ENCODE assay signal across 1 cellular context in the genomic region with DNA sequence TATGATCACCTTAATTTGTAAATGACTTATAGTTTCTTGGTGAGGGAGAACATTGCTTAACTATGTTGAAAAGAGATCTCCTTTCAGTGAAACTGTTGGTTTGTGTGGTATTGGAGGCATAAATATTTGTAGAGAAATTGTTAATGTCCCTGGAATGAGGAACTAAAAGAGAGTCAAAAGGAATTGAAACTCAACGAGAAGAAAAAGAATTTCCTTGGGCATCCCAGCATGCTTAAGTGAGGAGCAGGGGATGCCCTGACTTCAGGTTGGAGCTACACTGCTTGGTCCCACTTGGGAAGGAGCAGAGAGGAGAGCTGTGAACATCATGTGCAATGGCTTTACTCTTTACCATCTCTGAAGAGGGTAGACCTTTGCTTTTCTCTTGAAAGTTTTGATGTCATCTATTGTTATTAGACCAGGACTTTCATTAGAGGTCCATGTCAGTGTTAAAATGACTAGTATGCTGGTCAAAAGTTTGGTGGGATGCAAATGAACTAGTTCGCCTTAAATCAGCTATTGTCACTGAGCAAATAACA.
TF ChIP-seq lines count a peak whose summit lies in the region.

No MANE protein-coding gene starts in this region.

TF ChIP-seq in GM12878, 131 proteins besides CTCF, POLR2A, EP300 and RAD21 (continued from another document and continues in another):
- TF ChIP-seq CHD1 (IDR thresholded peaks at IDR 0.05; ENCODE audit: low read depth, low read length) (no peak), YBX1 (IDR thresholded peaks at IDR 0.05) (no peak), NR2C2 (IDR thresholded peaks at IDR 0.05; ENCODE audit: borderline replicate concordance, control insufficient read depth, insufficient read length, low read depth) (no peak), FOS (IDR thresholded peaks at IDR 0.05; ENCODE audit: borderline replicate concordance, extremely low read depth, insufficient read length) (no peak), ZNF207 (IDR thresholded peaks at IDR 0.05; ENCODE audit: borderline replicate concordance) (no peak), GABPA (IDR thresholded peaks at IDR 0.05; ENCODE audit: low read depth) (peak; percentile 26; the same call in 1 of the 2 replicates), RAD51 (IDR thresholded peaks at IDR 0.05) (no peak), EZH2 (IDR thresholded peaks at IDR 0.05; ENCODE audit: borderline replicate concordance, control insufficient read depth, low read depth, low read length) (no peak), HCFC1 (IDR thresholded peaks at IDR 0.05; ENCODE audit: low read length) (no peak), CHD4 (IDR thresholded peaks at IDR 0.05) (no peak), SMARCA5 (IDR thresholded peaks at IDR 0.05) (no peak), BACH1 (IDR thresholded peaks at IDR 0.05; ENCODE audit: borderline replicate concordance) (0 out of 2 replicates have a peak, but pooled peaks have one; percentile 16), CBX3 (IDR thresholded peaks at IDR 0.05; ENCODE audit: borderline replicate concordance, low read depth) (no peak), BHLHE40 (IDR thresholded peaks at IDR 0.05; ENCODE audit: borderline replicate concordance in 1 of 2, low read depth in 2 of 2, low read length in 1 of 2) (0 out of 4 replicates have a peak, but pooled peaks of 1 of the 2 experiments have one; percentile 18), ZZZ3 (IDR thresholded peaks at IDR 0.05; ENCODE audit: control insufficient read depth, insufficient read length, low read depth) (no peak), FOXM1 (IDR thresholded peaks at IDR 0.05; ENCODE audit: low read depth, low read length) (peak; percentile 82; the same call in 1 of the 2 replicates), RFX5 (IDR thresholded peaks at IDR 0.05; ENCODE audit: low read depth, low read length) (no peak), NFIC (IDR thresholded peaks at IDR 0.05; ENCODE audit: low read depth, low read length) (peak; percentile 95), TCF3 (IDR thresholded peaks at IDR 0.05; ENCODE audit: borderline replicate concordance, insufficient read depth, low read depth, low read length) (no peak), MTA3 (IDR thresholded peaks at IDR 0.05; ENCODE audit: borderline replicate concordance, low read length) (no peak; the same call in 1 of the 2 replicates), PML (IDR thresholded peaks at IDR 0.05; ENCODE audit: low read length) (peak; percentile 26; the same call in 1 of the 2 replicates), ETV6 (conservative IDR thresholded peaks at IDR 0.05 in 1 of 2, IDR thresholded peaks at IDR 0.05 in 1 of 2; ENCODE audit: borderline replicate concordance in 1 of 2, low read depth in 1 of 2) (no peak), EED (IDR thresholded peaks at IDR 0.05; ENCODE audit: low read depth) (peak; percentile 81), SUPT20H (IDR thresholded peaks at IDR 0.05; ENCODE audit: borderline replicate concordance, control insufficient read depth, low read depth, low read length) (no peak), TAF1 (IDR thresholded peaks at IDR 0.05; ENCODE audit: borderline replicate concordance, low read depth, low read length) (no peak), IKZF2 (IDR thresholded peaks at IDR 0.05) (peak; percentile 44 to 52; a peak in 3 of 4 replicates), CREM (IDR thresholded peaks at IDR 0.05; ENCODE audit: low read depth) (peak; percentile 76), ZSCAN29 (IDR thresholded peaks at IDR 0.05) (no peak), TBL1XR1 (IDR thresholded peaks at IDR 0.05; ENCODE audit: low read depth, low read length) (no peak), SP1 (IDR thresholded peaks at IDR 0.05; ENCODE audit: low read depth, low read length) (no peak), SPI1 (IDR thresholded peaks at IDR 0.05; ENCODE audit: borderline replicate concordance, insufficient read depth, low read depth, low read length) (0 out of 2 replicates have a peak, but pooled peaks have one; percentile 35), HDAC6 (IDR thresholded peaks at IDR 0.05; ENCODE audit: unreplicated experiment) (no peak), ZNF384 (IDR thresholded peaks at IDR 0.05; ENCODE audit: borderline replicate concordance, low read depth, low read length) (no peak), EGR1 (IDR thresholded peaks at IDR 0.05; ENCODE audit: borderline replicate concordance in 1 of 2, low read depth in 2 of 2, low read length in 2 of 2) (no peak), NBN (IDR thresholded peaks at IDR 0.05) (0 out of 2 replicates have a peak, but pooled peaks have one; percentile 22), SIN3A (IDR thresholded peaks at IDR 0.05; ENCODE audit: low read depth, low read length) (no peak), ZNF217 (IDR thresholded peaks at IDR 0.05) (no peak), POLR2AphosphoS5 (IDR thresholded peaks at IDR 0.05; ENCODE audit: low read length) (no peak), KDM1A (IDR thresholded peaks at IDR 0.05; ENCODE audit: borderline replicate concordance) (no peak), MEF2B (IDR thresholded peaks at IDR 0.05; ENCODE audit: partially characterized antibody, poor library complexity, severe bottlenecking) (no peak), BCL11A (IDR thresholded peaks at IDR 0.05; ENCODE audit: low read depth, low read length) (peak; percentile 82), NFYA (IDR thresholded peaks at IDR 0.05; ENCODE audit: borderline replicate concordance, low read depth, low read length) (no peak), POLR2AphosphoS2 (IDR thresholded peaks at IDR 0.05; ENCODE audit: low read depth, low read length) (no peak), ATF7 (IDR thresholded peaks at IDR 0.05; ENCODE audit: low read depth) (peak; percentile 77), LARP7 (IDR thresholded peaks at IDR 0.05) (no peak), STAT3 (IDR thresholded peaks at IDR 0.05; ENCODE audit: low read depth, low read length) (no peak), TCF7 (IDR thresholded peaks at IDR 0.05; ENCODE audit: borderline replicate concordance) (0 out of 2 replicates have a peak, but pooled peaks have one; percentile 43), ESRRA (IDR thresholded peaks at IDR 0.05; ENCODE audit: low read length) (no peak), MXI1 (IDR thresholded peaks at IDR 0.05; ENCODE audit: low read depth, low read length) (no peak), GATAD2B (conservative IDR thresholded peaks at IDR 0.05; ENCODE audit: low read depth) (no peak), NR2C1 (IDR thresholded peaks at IDR 0.05) (no peak), STAT1 (conservative IDR thresholded peaks at IDR 0.05) (no peak), NRF1 (conservative IDR thresholded peaks at IDR 0.05; ENCODE audit: low read depth, low read length) (no peak), KAT2A (conservative IDR thresholded peaks at IDR 0.05; ENCODE audit: control insufficient read depth, low read depth, low read length) (no peak), CEBPB (IDR thresholded peaks at IDR 0.05; ENCODE audit: borderline replicate concordance in 1 of 2, low read depth in 2 of 2, low read length in 2 of 2) (peak in 1 of 2 experiments; percentile 75; a peak in 1 of 4 replicates), IRF4 (IDR thresholded peaks at IDR 0.05; ENCODE audit: low read depth, low read length) (peak; percentile 81), NFXL1 (IDR thresholded peaks at IDR 0.05; ENCODE audit: borderline replicate concordance) (no peak)
- TF ChIP-seq, protein P1, sequence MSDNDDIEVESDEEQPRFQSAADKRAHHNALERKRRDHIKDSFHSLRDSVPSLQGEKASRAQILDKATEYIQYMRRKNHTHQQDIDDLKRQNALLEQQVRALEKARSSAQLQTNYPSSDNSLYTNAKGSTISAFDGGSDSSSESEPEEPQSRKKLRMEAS (IDR thresholded peaks at IDR 0.05; ENCODE audit: low read depth, low read length): no peak
- TF ChIP-seq, protein P2, sequence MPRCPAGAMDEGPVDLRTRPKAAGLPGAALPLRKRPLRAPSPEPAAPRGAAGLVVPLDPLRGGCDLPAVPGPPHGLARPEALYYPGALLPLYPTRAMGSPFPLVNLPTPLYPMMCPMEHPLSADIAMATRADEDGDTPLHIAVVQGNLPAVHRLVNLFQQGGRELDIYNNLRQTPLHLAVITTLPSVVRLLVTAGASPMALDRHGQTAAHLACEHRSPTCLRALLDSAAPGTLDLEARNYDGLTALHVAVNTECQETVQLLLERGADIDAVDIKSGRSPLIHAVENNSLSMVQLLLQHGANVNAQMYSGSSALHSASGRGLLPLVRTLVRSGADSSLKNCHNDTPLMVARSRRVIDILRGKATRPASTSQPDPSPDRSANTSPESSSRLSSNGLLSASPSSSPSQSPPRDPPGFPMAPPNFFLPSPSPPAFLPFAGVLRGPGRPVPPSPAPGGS (IDR thresholded peaks at IDR 0.05; ENCODE audit: borderline replicate concordance, insufficient read depth, low read depth, low read length, poor library complexity, severe bottlenecking): no peak
- TF ChIP-seq, protein P3, sequence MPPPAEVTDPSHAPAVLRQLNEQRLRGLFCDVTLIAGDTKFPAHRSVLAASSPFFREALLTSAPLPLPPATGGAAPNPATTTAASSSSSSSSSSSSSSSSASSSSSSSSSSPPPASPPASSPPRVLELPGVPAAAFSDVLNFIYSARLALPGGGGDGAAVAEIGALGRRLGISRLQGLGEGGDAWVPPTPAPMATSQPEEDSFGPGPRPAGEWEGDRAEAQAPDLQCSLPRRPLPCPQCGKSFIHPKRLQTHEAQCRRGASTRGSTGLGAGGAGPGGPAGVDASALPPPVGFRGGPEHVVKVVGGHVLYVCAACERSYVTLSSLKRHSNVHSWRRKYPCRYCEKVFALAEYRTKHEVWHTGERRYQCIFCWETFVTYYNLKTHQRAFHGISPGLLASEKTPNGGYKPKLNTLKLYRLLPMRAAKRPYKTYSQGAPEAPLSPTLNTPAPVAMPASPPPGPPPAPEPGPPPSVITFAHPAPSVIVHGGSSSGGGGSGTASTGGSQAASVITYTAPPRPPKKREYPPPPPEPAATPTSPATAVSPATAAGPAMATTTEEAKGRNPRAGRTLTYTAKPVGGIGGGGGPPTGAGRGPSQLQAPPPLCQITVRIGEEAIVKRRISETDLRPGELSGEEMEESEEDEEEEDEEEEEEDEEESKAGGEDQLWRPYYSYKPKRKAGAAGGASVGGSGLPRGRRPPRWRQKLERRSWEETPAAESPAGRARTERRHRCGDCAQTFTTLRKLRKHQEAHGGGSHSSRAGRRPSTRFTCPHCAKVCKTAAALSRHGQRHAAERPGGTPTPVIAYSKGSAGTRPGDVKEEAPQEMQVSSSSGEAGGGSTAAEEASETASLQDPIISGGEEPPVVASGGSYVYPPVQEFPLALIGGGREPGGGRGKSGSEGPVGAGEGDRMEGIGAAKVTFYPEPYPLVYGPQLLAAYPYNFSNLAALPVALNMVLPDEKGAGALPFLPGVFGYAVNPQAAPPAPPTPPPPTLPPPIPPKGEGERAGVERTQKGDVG (CRISPR knock-in tag; IDR thresholded peaks at IDR 0.05): no peak
- TF ChIP-seq, protein P4, sequence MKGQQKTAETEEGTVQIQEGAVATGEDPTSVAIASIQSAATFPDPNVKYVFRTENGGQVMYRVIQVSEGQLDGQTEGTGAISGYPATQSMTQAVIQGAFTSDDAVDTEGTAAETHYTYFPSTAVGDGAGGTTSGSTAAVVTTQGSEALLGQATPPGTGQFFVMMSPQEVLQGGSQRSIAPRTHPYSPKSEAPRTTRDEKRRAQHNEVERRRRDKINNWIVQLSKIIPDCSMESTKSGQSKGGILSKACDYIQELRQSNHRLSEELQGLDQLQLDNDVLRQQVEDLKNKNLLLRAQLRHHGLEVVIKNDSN (IDR thresholded peaks at IDR 0.05; ENCODE audit: borderline replicate concordance, extremely low read length, insufficient read depth, low read depth, low read length): no peak
- TF ChIP-seq, protein P5, sequence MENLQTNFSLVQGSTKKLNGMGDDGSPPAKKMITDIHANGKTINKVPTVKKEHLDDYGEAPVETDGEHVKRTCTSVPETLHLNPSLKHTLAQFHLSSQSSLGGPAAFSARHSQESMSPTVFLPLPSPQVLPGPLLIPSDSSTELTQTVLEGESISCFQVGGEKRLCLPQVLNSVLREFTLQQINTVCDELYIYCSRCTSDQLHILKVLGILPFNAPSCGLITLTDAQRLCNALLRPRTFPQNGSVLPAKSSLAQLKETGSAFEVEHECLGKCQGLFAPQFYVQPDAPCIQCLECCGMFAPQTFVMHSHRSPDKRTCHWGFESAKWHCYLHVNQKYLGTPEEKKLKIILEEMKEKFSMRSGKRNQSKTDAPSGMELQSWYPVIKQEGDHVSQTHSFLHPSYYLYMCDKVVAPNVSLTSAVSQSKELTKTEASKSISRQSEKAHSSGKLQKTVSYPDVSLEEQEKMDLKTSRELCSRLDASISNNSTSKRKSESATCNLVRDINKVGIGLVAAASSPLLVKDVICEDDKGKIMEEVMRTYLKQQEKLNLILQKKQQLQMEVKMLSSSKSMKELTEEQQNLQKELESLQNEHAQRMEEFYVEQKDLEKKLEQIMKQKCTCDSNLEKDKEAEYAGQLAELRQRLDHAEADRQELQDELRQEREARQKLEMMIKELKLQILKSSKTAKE (IDR thresholded peaks at IDR 0.05; ENCODE audit: low read depth, poor library complexity, severe bottlenecking): peak; percentile 37
- TF ChIP-seq, protein P6, sequence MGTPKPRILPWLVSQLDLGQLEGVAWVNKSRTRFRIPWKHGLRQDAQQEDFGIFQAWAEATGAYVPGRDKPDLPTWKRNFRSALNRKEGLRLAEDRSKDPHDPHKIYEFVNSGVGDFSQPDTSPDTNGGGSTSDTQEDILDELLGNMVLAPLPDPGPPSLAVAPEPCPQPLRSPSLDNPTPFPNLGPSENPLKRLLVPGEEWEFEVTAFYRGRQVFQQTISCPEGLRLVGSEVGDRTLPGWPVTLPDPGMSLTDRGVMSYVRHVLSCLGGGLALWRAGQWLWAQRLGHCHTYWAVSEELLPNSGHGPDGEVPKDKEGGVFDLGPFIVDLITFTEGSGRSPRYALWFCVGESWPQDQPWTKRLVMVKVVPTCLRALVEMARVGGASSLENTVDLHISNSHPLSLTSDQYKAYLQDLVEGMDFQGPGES (IDR thresholded peaks at IDR 0.05): no peak
- TF ChIP-seq, protein P7, sequence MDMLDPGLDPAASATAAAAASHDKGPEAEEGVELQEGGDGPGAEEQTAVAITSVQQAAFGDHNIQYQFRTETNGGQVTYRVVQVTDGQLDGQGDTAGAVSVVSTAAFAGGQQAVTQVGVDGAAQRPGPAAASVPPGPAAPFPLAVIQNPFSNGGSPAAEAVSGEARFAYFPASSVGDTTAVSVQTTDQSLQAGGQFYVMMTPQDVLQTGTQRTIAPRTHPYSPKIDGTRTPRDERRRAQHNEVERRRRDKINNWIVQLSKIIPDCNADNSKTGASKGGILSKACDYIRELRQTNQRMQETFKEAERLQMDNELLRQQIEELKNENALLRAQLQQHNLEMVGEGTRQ (IDR thresholded peaks at IDR 0.05; ENCODE audit: borderline replicate concordance, low read depth, low read length): no peak
- TF ChIP-seq, protein P8, sequence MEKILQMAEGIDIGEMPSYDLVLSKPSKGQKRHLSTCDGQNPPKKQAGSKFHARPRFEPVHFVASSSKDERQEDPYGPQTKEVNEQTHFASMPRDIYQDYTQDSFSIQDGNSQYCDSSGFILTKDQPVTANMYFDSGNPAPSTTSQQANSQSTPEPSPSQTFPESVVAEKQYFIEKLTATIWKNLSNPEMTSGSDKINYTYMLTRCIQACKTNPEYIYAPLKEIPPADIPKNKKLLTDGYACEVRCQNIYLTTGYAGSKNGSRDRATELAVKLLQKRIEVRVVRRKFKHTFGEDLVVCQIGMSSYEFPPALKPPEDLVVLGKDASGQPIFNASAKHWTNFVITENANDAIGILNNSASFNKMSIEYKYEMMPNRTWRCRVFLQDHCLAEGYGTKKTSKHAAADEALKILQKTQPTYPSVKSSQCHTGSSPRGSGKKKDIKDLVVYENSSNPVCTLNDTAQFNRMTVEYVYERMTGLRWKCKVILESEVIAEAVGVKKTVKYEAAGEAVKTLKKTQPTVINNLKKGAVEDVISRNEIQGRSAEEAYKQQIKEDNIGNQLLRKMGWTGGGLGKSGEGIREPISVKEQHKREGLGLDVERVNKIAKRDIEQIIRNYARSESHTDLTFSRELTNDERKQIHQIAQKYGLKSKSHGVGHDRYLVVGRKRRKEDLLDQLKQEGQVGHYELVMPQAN (conservative IDR thresholded peaks at IDR 0.05): no peak
